Comparison of ENCODE assay signal across 1 cellular context in genomic region chr18:23244431-23244830, GRCh38.
TF ChIP-seq lines count a peak whose summit lies in the region.

No MANE protein-coding gene starts in this region.

TF ChIP-seq in H1, 55 proteins besides CTCF, POLR2A, EP300 and RAD21:
- TF ChIP-seq CTBP2 (IDR thresholded peaks at IDR 0.05; ENCODE audit: borderline replicate concordance, insufficient read depth, insufficient read length, low read length) (no peak), ATF3 (IDR thresholded peaks at IDR 0.05; ENCODE audit: insufficient read depth, low read depth, low read length) (no peak), SUZ12 (IDR thresholded peaks at IDR 0.05; ENCODE audit: low read length) (no peak), SP4 (IDR thresholded peaks at IDR 0.05; ENCODE audit: low read length) (no peak), SP1 (IDR thresholded peaks at IDR 0.05; ENCODE audit: low read depth, low read length) (no peak)
